Comparison of ENCODE assay signal across 20 cellular contexts in genomic region chr17:13134106-13134505, GRCh38.
"Had no signal": no experiment of that assay in that cellular context is flagged by ENCODE, and none has a peak within 500 bp of the region (broad histone marks: within the 10 kb centered on the region; RNA-seq: fewer than 3 reads in every experiment).

No MANE protein-coding gene starts in this region.

- ATAC-seq: heart left ventricle; left lobe of liver; naive thymus-derived CD4-positive, alpha-beta T cell; stimulated activated naive B cell treated with anti-CD40 and anti-IgM and Interleukin-4, amounts not matched to agents 10 μg/mL and 1 μg/mL and 100 μg/mL, for 72 hours; stimulated activated naive CD8-positive, alpha-beta T cell treated with anti-CD3 and anti-CD28 coated beads, Interleukin-15, amount 100 ng/mL, for 72 hours; upper lobe of right lung had no signal

- H3K4me1 ChIP-seq: colonic mucosa, heart left ventricle, sigmoid colon, testis, tibial nerve, upper lobe of right lung had no signal

- H3K4me1 Mint-ChIP-seq: naive thymus-derived CD4-positive, alpha-beta T cell; stimulated activated naive B cell treated with anti-CD40 and anti-IgM and Interleukin-4, amounts not matched to agents 10 μg/mL and 1 μg/mL and 100 μg/mL, for 72 hours; stimulated activated naive CD8-positive, alpha-beta T cell treated with anti-CD3 and anti-CD28 coated beads, Interleukin-15, amount 100 ng/mL, for 72 hours had no signal

- H3K27ac ChIP-seq: colonic mucosa, heart left ventricle, sigmoid colon, skin epidermis, testis, tibial nerve, upper lobe of right lung had no signal

- H3K36me3 ChIP-seq: colonic mucosa, heart left ventricle, sigmoid colon, tibial nerve, upper lobe of right lung had no signal

- H3K4me3 ChIP-seq: colonic mucosa, heart left ventricle, sigmoid colon, skin epidermis, testis, tibial nerve, upper lobe of right lung had no signal

- H3K36me3 Mint-ChIP-seq: stimulated activated naive B cell treated with anti-CD40 and anti-IgM and Interleukin-4, amounts not matched to agents 10 μg/mL and 1 μg/mL and 100 μg/mL, for 72 hours had no signal

- H3K9me3 ChIP-seq: colonic mucosa, sigmoid colon, testis, upper lobe of right lung had no signal

- H3K4me3 Mint-ChIP-seq: naive thymus-derived CD4-positive, alpha-beta T cell; nephron progenitor cell; stimulated activated naive B cell treated with anti-CD40 and anti-IgM and Interleukin-4, amounts not matched to agents 10 μg/mL and 1 μg/mL and 100 μg/mL, for 72 hours; stimulated activated naive CD8-positive, alpha-beta T cell treated with anti-CD3 and anti-CD28 coated beads, Interleukin-15, amount 100 ng/mL, for 72 hours had no signal

- H3K27me3 ChIP-seq: colonic mucosa, sigmoid colon, testis, tibial nerve, upper lobe of right lung had no signal

- H3K27ac Mint-ChIP-seq: naive thymus-derived CD4-positive, alpha-beta T cell; nephron progenitor cell; stimulated activated naive B cell treated with anti-CD40 and anti-IgM and Interleukin-4, amounts not matched to agents 10 μg/mL and 1 μg/mL and 100 μg/mL, for 72 hours; stimulated activated naive CD8-positive, alpha-beta T cell treated with anti-CD3 and anti-CD28 coated beads, Interleukin-15, amount 100 ng/mL, for 72 hours had no signal

- DNase-seq: colonic mucosa; dermis blood vessel endothelial cell; erythroblast; heart left ventricle; hypothalamus; islet precursor cell; mammary epithelial cell; naive thymus-derived CD4-positive, alpha-beta T cell; nephron progenitor cell; posterior cingulate gyrus; sigmoid colon; stimulated activated CD4-positive, alpha-beta T cell treated with anti-CD3 and anti-CD28 coated beads, Interleukin-2, amount 100 ng/mL, for 24 hours; stimulated activated CD4-positive, alpha-beta T cell treated with anti-CD3 and anti-CD28 coated beads, Interleukin-4, amount 100 ng/mL, for 4 hours; stimulated activated naive B cell treated with anti-CD40 and anti-IgM and Interleukin-4, amounts not matched to agents 10 μg/mL and 1 μg/mL and 100 μg/mL, for 72 hours; stimulated activated naive CD8-positive, alpha-beta T cell treated with anti-CD3 and anti-CD28 coated beads, Interleukin-15, amount 100 ng/mL, for 72 hours; testis; upper lobe of right lung had no signal
